Comparison of ENCODE assay signal across 22 cellular contexts in the genomic region with DNA sequence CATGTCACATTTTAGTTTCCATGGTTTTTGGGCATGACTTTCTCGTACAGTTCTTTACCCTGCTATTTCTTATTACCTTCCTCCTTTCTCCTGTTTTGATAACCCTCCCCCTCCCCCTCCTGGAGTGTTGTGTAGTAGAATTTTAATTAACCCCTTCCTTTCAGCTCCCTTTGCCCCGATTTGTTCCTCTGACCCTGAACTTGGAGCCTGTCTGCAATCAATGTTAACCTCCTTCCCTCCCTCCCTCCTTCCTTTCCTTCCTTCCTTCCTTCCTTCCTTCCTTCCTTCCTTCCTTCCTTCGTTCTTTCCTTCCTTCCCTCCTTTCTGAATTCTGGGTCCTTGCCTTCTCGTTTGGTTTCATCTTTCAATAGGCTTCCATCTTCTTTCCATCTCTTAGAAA.
"Had no signal": no experiment of that assay in that cellular context is flagged by ENCODE, and none has a peak within 500 bp of the region (broad histone marks: within the 10 kb centered on the region; RNA-seq: fewer than 3 reads in every experiment).

No MANE protein-coding gene starts in this region.

- H3K4me2 ChIP-seq: KMS-11 had no signal

- DNase-seq: IMR-90, Kasumi-1, MM.1S, NCI-H1092 treated with DMSO at 0.1 percent for 48 hours, NCI-H1436, NCI-H187, NCI-H2029, NCI-H2081 treated with DMSO at 0.1 percent for 48 hours, NCI-H2171, NCI-H226, NCI-H446, NCI-H510A, NCI-H524 treated with DMSO at 0.1 percent for 48 hours, NCI-H69, NCI-H774, PC-3, SHP77, T-helper 1 cell had no signal

- H3K9ac ChIP-seq: KMS-11 had no signal

- ATAC-seq: Panc1, PC-3, SK-N-SH treated with all-trans-retinoic acid at 6 μM for 48 hours had no signal

- H3K27ac ChIP-seq: KMS-11, RWPE1 had no signal
